In genomic region chr12:82883396-82884360, GRCh38 we compare ENCODE assay signal across 15 cellular contexts.
"Had no signal": no experiment of that assay in that cellular context is flagged by ENCODE, and none has a peak within 500 bp of the region (broad histone marks: within the 10 kb centered on the region; RNA-seq: fewer than 3 reads in every experiment).

No MANE protein-coding gene starts in this region.

- H3K4me3 Mint-ChIP-seq: activated naive CD4-positive, alpha-beta T cell treated with anti-CD3 and anti-CD28 coated beads, Interleukin-2, amount 50 U/mL, for 24 hours; naive thymus-derived CD8-positive, alpha-beta T cell; stimulated activated naive B cell treated with anti-CD40 and anti-IgM and Interleukin-4, amounts not matched to agents 10 μg/mL and 1 μg/mL and 100 μg/mL, for 72 hours; type B pancreatic cell had no signal

- H3K27me3 ChIP-seq: breast epithelium, gastrocnemius medialis, sigmoid colon, suprapubic skin had no signal

- H3K4me1 ChIP-seq: breast epithelium, gastrocnemius medialis had no signal

- DNase-seq: activated effector memory CD4-positive, alpha-beta T cell treated with Interleukin-2 at 50 U/mL for 16 hours; amniotic stem cell; gastrocnemius medialis; islet precursor cell; mucosa of descending colon; naive thymus-derived CD8-positive, alpha-beta T cell; occipital lobe; sigmoid colon; stimulated activated CD4-positive, alpha-beta T cell treated with anti-CD3 and anti-CD28 coated beads, Interleukin-2, amount 100 ng/mL, for 24 hours; stimulated activated naive B cell treated with anti-CD40 and anti-IgM and Interleukin-4, amounts not matched to agents 10 μg/mL and 1 μg/mL and 100 μg/mL, for 72 hours had no signal

- H3K9me3 Mint-ChIP-seq: activated naive CD4-positive, alpha-beta T cell treated with anti-CD3 and anti-CD28 coated beads, Interleukin-2, amount 50 U/mL, for 24 hours; naive thymus-derived CD8-positive, alpha-beta T cell; type B pancreatic cell had no signal

- H3K4me1 Mint-ChIP-seq: activated naive CD4-positive, alpha-beta T cell treated with anti-CD3 and anti-CD28 coated beads, Interleukin-2, amount 50 U/mL, for 24 hours; naive thymus-derived CD8-positive, alpha-beta T cell; stimulated activated naive B cell treated with anti-CD40 and anti-IgM and Interleukin-4, amounts not matched to agents 10 μg/mL and 1 μg/mL and 100 μg/mL, for 72 hours had no signal

- H3K9me3 ChIP-seq: breast epithelium, gastrocnemius medialis, mucosa of descending colon, sigmoid colon, suprapubic skin had no signal

- H3K4me3 ChIP-seq: breast epithelium, gastrocnemius medialis, mucosa of descending colon, sigmoid colon, suprapubic skin had no signal

- H3K36me3 ChIP-seq: breast epithelium, gastrocnemius medialis, suprapubic skin had no signal

- ATAC-seq: gastrocnemius medialis; left lobe of liver; mucosa of descending colon; naive thymus-derived CD8-positive, alpha-beta T cell; stimulated activated naive B cell treated with anti-CD40 and anti-IgM and Interleukin-4, amounts not matched to agents 10 μg/mL and 1 μg/mL and 100 μg/mL, for 72 hours had no signal

- H3K27ac ChIP-seq: breast epithelium, gastrocnemius medialis, sigmoid colon, suprapubic skin had no signal

- H3K27ac Mint-ChIP-seq: activated naive CD4-positive, alpha-beta T cell treated with anti-CD3 and anti-CD28 coated beads, Interleukin-2, amount 50 U/mL, for 24 hours; naive thymus-derived CD8-positive, alpha-beta T cell; stimulated activated naive B cell treated with anti-CD40 and anti-IgM and Interleukin-4, amounts not matched to agents 10 μg/mL and 1 μg/mL and 100 μg/mL, for 72 hours; type B pancreatic cell had no signal

- H3K36me3 Mint-ChIP-seq: activated naive CD4-positive, alpha-beta T cell treated with anti-CD3 and anti-CD28 coated beads, Interleukin-2, amount 50 U/mL, for 24 hours; naive thymus-derived CD8-positive, alpha-beta T cell; stimulated activated naive B cell treated with anti-CD40 and anti-IgM and Interleukin-4, amounts not matched to agents 10 μg/mL and 1 μg/mL and 100 μg/mL, for 72 hours had no signal

- H3K27me3 Mint-ChIP-seq: activated naive CD4-positive, alpha-beta T cell treated with anti-CD3 and anti-CD28 coated beads, Interleukin-2, amount 50 U/mL, for 24 hours; naive thymus-derived CD8-positive, alpha-beta T cell; stimulated activated naive B cell treated with anti-CD40 and anti-IgM and Interleukin-4, amounts not matched to agents 10 μg/mL and 1 μg/mL and 100 μg/mL, for 72 hours; type B pancreatic cell had no signal
